ENCODE assay signal across 29 cellular contexts in the genomic region with DNA sequence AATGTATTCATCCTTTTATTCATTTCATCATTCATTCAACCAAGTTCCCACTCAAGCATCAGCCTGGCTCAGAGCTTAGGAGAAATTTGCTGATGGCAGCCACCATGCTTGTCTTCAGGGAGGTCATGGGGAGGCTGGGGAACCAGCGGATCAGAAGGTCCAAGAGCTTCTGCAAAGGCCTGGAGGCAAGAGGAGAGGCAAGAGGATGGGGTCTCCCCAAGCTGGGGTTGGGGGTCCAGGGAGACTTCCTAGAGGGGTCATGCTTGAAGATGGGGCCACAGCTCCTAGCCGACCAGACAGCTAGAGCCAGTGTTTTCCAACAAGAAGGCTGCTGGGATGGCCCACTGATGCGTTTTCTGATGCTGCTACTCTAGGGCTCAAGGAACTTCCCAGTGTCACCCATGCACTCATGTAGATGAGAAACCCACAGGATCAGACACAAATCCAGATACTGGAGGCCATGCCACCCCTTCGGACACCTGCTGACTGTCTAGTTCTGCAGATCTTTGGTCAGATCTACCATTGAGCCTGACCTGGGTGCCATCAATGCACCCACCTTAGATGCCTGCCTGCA.
"Had no signal": no experiment of that assay in that cellular context is flagged by ENCODE, and none has a peak within 500 bp of the region (broad histone marks: within the 10 kb centered on the region; RNA-seq: fewer than 3 reads in every experiment).

No MANE protein-coding gene starts in this region.

- H3K4me1 Mint-ChIP-seq: activated B cell treated with CpG ODN at 0.5 μM for 24 hours; activated naive CD4-positive, alpha-beta T cell treated with anti-CD3 and anti-CD28 coated beads, Interleukin-2, amount 10 ng/mL, durations not matched to agents 7 days and 5 days had no signal

- H3K27ac ChIP-seq: SJCRH30, SK-N-MC had no signal

- ATAC-seq: activated naive CD8-positive, alpha-beta T cell treated with anti-CD3 and anti-CD28 coated beads, Interleukin-2, amount 50 U/mL, for 24 hours; K562; Panc1 had no signal

- H3K4me1 ChIP-seq: SJCRH30 had no signal

- H3K4me3 Mint-ChIP-seq: activated B cell treated with CpG ODN at 0.5 μM for 24 hours; activated CD4-positive, alpha-beta memory T cell treated with anti-CD3 and anti-CD28 coated beads for 36 hours; activated naive CD4-positive, alpha-beta T cell treated with anti-CD3 and anti-CD28 coated beads, Interleukin-2, amount 10 ng/mL, durations not matched to agents 7 days and 5 days; activated naive CD8-positive, alpha-beta T cell; activated naive CD8-positive, alpha-beta T cell treated with anti-CD3 and anti-CD28 coated beads, Interleukin-2, amount 50 U/mL, for 24 hours; activated T-cell treated with anti-CD3 and anti-CD28 coated beads, Interleukin-2, amount 50 U/mL, for 24 hours; brain; T-helper 2 cell treated with Interferon-gamma antibody and Interleukin-4, amounts not matched to agents 5 μg/mL and 100 μg/mL, for 36 hours had no signal

- H3K27me3 Mint-ChIP-seq: activated B cell treated with CpG ODN at 0.5 μM for 24 hours; activated CD4-positive, alpha-beta memory T cell treated with anti-CD3 and anti-CD28 coated beads for 36 hours had no signal

- H3K9me3 ChIP-seq: SJCRH30 had no signal

- H3K36me3 ChIP-seq: SJCRH30 had no signal

- H3K9me3 Mint-ChIP-seq: activated B cell treated with CpG ODN at 0.5 μM for 24 hours; activated CD4-positive, alpha-beta memory T cell treated with anti-CD3 and anti-CD28 coated beads for 36 hours; activated naive CD4-positive, alpha-beta T cell treated with anti-CD3 and anti-CD28 coated beads, Interleukin-2, amount 10 ng/mL, durations not matched to agents 7 days and 5 days; activated naive CD8-positive, alpha-beta T cell treated with anti-CD3 and anti-CD28 coated beads, Interleukin-2, amount 50 U/mL, for 24 hours; activated T-cell treated with anti-CD3 and anti-CD28 coated beads, Interleukin-2, amount 50 U/mL, for 24 hours; activated T-helper 2 cell treated with anti-CD3 and anti-CD28 coated beads, Interferon-gamma antibody, Interleukin-2, Interleukin-4, amounts not matched to agents 10 μg/mL and 5 μg/mL and 100 μg/mL, durations not matched to agents 14 hours and 24 hours and 36 hours; T-helper 2 cell treated with Interferon-gamma antibody and Interleukin-4, amounts not matched to agents 5 μg/mL and 100 μg/mL, for 36 hours had no signal

- H3K27ac Mint-ChIP-seq: activated B cell treated with CpG ODN at 0.5 μM for 24 hours; activated CD4-positive, alpha-beta memory T cell treated with anti-CD3 and anti-CD28 coated beads for 36 hours; activated naive CD4-positive, alpha-beta T cell treated with anti-CD3 and anti-CD28 coated beads, Interleukin-2, amount 10 ng/mL, durations not matched to agents 7 days and 5 days; activated naive CD8-positive, alpha-beta T cell; activated naive CD8-positive, alpha-beta T cell treated with anti-CD3 and anti-CD28 coated beads, Interleukin-2, amount 50 U/mL, for 24 hours; activated T-cell treated with anti-CD3 and anti-CD28 coated beads, Interleukin-2, amount 50 U/mL, for 24 hours; activated T-helper 2 cell treated with anti-CD3 and anti-CD28 coated beads, Interferon-gamma antibody, Interleukin-2, Interleukin-4, amounts not matched to agents 10 μg/mL and 5 μg/mL and 100 μg/mL, durations not matched to agents 14 hours and 24 hours and 36 hours; brain; T-helper 2 cell treated with Interferon-gamma antibody and Interleukin-4, amounts not matched to agents 5 μg/mL and 100 μg/mL, for 36 hours had no signal

- H3K36me3 Mint-ChIP-seq: activated CD4-positive, alpha-beta memory T cell treated with anti-CD3 and anti-CD28 coated beads for 36 hours; activated naive CD4-positive, alpha-beta T cell treated with anti-CD3 and anti-CD28 coated beads, Interleukin-2, amount 10 ng/mL, durations not matched to agents 7 days and 5 days; activated naive CD8-positive, alpha-beta T cell; brain had no signal

- DNase-seq: activated B cell treated with CpG ODN at 0.5 μM for 24 hours; activated CD4-positive, alpha-beta memory T cell treated with anti-CD3 and anti-CD28 coated beads for 36 hours; activated CD4-positive, alpha-beta T cell treated with anti-CD3 and anti-CD28 coated beads for 4 hours; activated CD4-positive, alpha-beta T cell treated with anti-CD3 and anti-CD28 coated beads, Interleukin-2, amount 50 U/mL, for 1 hour; activated CD4-positive, CD25-positive, alpha-beta regulatory T cell treated with anti-CD3 and anti-CD28 coated beads, Interleukin-2, amount 50 U/mL, for 72 hours; activated CD8-positive, alpha-beta memory T cell treated with anti-CD3 and anti-CD28 coated beads for 24 hours; activated naive CD4-positive, alpha-beta T cell treated with anti-CD3 and anti-CD28 coated beads, Interleukin-2, amount 10 ng/mL, durations not matched to agents 7 days and 5 days; activated naive CD8-positive, alpha-beta T cell treated with anti-CD3 and anti-CD28 coated beads, Interleukin-2, amount 50 U/mL, for 24 hours; activated T-cell treated with anti-CD3 and anti-CD28 coated beads, Interleukin-2, amount 50 U/mL, for 24 hours; anterior cingulate cortex; central memory CD4-positive, alpha-beta T cell; IMR-90; NCI-H1092 treated with DMSO at 0.1 percent for 48 hours; NCI-H146; NCI-H187; NCI-H2029 treated with DMSO at 0.1 percent for 48 hours; NCI-H2107; NCI-H2171 treated with DMSO at 0.1 percent for 48 hours; NCI-H345; NCI-H524 treated with DMSO at 0.1 percent for 48 hours; SHP77; SJCRH30 had no signal

- H3K4me3 ChIP-seq: K562, SJCRH30, SK-N-MC had no signal
